16 cellular contexts compared by ENCODE assay signal in the genomic region with DNA sequence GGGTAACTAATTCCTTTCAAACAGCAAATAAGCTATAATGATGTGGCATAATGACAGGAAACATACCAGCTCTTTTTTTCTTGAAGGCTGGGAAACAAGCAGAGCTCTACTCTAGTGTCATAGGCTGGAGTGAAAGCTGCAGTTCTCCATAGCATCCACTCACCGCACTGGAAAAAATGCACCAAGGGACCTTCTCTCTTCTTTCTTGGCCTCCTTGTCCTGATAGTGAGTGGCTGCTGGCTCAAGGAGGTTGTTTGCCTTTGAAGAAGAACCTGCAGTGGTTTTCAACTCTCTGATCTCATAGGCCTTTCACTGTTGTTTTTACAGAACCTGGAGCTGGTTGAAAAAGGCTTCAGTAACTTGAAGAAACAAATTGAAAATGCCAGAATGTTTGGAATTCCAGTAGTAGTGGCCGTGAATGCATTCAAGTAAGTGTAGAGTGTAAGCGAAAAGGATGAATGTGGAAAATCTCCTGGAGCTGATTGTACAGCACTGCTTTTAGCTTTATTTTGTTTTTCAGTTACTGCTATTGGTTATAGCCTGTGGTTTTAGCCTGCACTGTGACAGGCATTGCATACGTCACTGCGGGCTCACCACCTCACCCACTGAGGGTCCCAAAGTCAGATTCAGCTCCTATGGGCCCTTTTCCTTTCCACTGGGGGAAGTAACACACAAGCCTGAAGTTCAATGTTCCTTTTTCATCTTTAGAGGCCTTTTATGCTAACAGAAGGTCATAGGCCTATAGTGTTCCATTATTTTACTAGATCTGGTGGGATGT. TPM values are rescaled to one million over a fixed set of nuclear protein-coding genes. Genes with fewer than 3 reads are reported as not detected.
A peak's percentile ranks its signal among the peaks of the same experiment; 100 is the strongest.
DNase-seq lines count a peak whose midpoint lies in the region; ATAC-seq and TF ChIP-seq lines count a peak whose summit lies in the region.
"Had no signal": no experiment of that assay in that cellular context is flagged by ENCODE, and none has a peak within 500 bp of the region (broad histone marks: within the 10 kb centered on the region; RNA-seq: fewer than 3 reads in every experiment).

No MANE protein-coding gene starts in this region.

- BruUV-seq in A673 (replicated peaks; lab: Mats Ljungman, UMichigan), result no TSS peak

- H3K4me1 ChIP-seq in CD4-positive, CD25-positive, alpha-beta regulatory T cell (ENCODE audit: control insufficient read depth, insufficient read depth, low read length, poor library complexity, severe bottlenecking), result peaks cover 19% of the 10 kb centered on the region
- H3K4me1 ChIP-seq in trophoblast cell (ENCODE audit: control insufficient read depth in 1 of 2, insufficient read depth in 2 of 2, low read length in 2 of 2) (peaks cover 0 to 4% of the 10 kb centered on the region in 2 experiments), hepatocyte (ENCODE audit: insufficient read depth) (no peaks in the 10 kb centered on the region), A673 (ENCODE audit: insufficient read depth, low read length, poor library complexity, severe bottlenecking) (peaks cover 14% of the 10 kb centered on the region)
- H3K4me1 ChIP-seq: colonic mucosa had no signal

- H3K23ac ChIP-seq in trophoblast cell (ENCODE audit: low read length), result no peak overlapping the region

- H3K9me2 ChIP-seq in hepatocyte (replicated peaks; ENCODE audit: insufficient read depth), result no peaks in the 10 kb centered on the region

- no peak overlapping the region for H2AK5ac ChIP-seq in trophoblast cell (ENCODE audit: low read length)

- no peak overlapping the region for H4K8ac ChIP-seq in trophoblast cell (ENCODE audit: low read depth, low read length)

- no peak overlapping the region for H2BK12ac ChIP-seq in trophoblast cell (ENCODE audit: low read length)

- H3K9ac ChIP-seq in trophoblast cell (ENCODE audit: low read length), result no peak overlapping the region

- no peak overlapping the region for H4K12ac ChIP-seq in trophoblast cell (ENCODE audit: low read depth, low read length)

- H3K36me3 ChIP-seq in CD4-positive, CD25-positive, alpha-beta regulatory T cell (ENCODE audit: control insufficient read depth, insufficient read depth, low read length), result peaks cover 21% of the 10 kb centered on the region
- H3K36me3 ChIP-seq in trophoblast cell (ENCODE audit: control insufficient read depth in 1 of 2, insufficient read depth in 2 of 2, low read length in 2 of 2) (peaks cover 6 to 15% of the 10 kb centered on the region in 2 experiments), hepatocyte (replicated peaks; ENCODE audit: insufficient read depth, low read depth) (no peaks in the 10 kb centered on the region), A673 (ENCODE audit: insufficient read depth, low read length, poor library complexity, severe bottlenecking) (peaks cover 66% of the 10 kb centered on the region)
- H3K36me3 ChIP-seq: colonic mucosa had no signal

- H3K4me3 Mint-ChIP-seq in CD4-positive, CD25-positive, alpha-beta regulatory T cell, result no peak overlapping the region
- H3K4me3 Mint-ChIP-seq in T-helper 2 cell treated with Interferon-gamma antibody and Interleukin-4, amounts not matched to agents 5 μg/mL and 100 μg/mL, for 36 hours, result no peak overlapping the region
- H3K4me3 Mint-ChIP-seq in chondrocyte (ENCODE audit: unreplicated experiment), result no peak overlapping the region
- H3K4me3 Mint-ChIP-seq: activated naive CD4-positive, alpha-beta T cell treated with anti-CD3 and anti-CD28 coated beads, Interleukin-2, amount 10 ng/mL, durations not matched to agents 7 days and 5 days had no signal

- peak overlapping the region in 2 of 3 donors; percentile 65 to 82 for H3K27ac Mint-ChIP-seq in CD4-positive, CD25-positive, alpha-beta regulatory T cell
- H3K27ac Mint-ChIP-seq in T-helper 2 cell treated with Interferon-gamma antibody and Interleukin-4, amounts not matched to agents 5 μg/mL and 100 μg/mL, for 36 hours, result peak overlapping the region; percentile 41
- peak overlapping the region; percentile 80 for H3K27ac Mint-ChIP-seq in chondrocyte (ENCODE audit: unreplicated experiment)
- H3K27ac Mint-ChIP-seq: activated naive CD4-positive, alpha-beta T cell treated with anti-CD3 and anti-CD28 coated beads, Interleukin-2, amount 10 ng/mL, durations not matched to agents 7 days and 5 days had no signal

- POLR2A ChIA-PET in A673 (lab: Charles Lee; ENCODE audit: low non-redundant PET), result no interaction called here

- H3K27me3 ChIP-seq in CD4-positive, CD25-positive, alpha-beta regulatory T cell (ENCODE audit: control insufficient read depth, insufficient read depth, low read length), result no peaks in the 10 kb centered on the region
- H3K27me3 ChIP-seq in trophoblast cell (ENCODE audit: insufficient read depth, low read length) (no peaks in the 10 kb centered on the region), hepatocyte (no peaks in the 10 kb centered on the region), A673 (replicated peaks; ENCODE audit: insufficient read depth, low read depth, low read length, poor library complexity) (no peaks in the 10 kb centered on the region)
- H3K27me3 ChIP-seq: colonic mucosa had no signal

- H4K20me1 ChIP-seq in hepatocyte (ENCODE audit: insufficient read depth, poor library complexity, severe bottlenecking), result no peaks in the 10 kb centered on the region

- H3K4ac ChIP-seq in trophoblast cell (ENCODE audit: low read depth, low read length), result no peak overlapping the region

- H2AFZ ChIP-seq in trophoblast cell (ENCODE audit: insufficient read depth, low read length, poor library complexity) (no peak overlapping the region), hepatocyte (no peak overlapping the region)

- H3K9me3 Mint-ChIP-seq in CD4-positive, CD25-positive, alpha-beta regulatory T cell, result peaks cover 0 to 2% (median 0%) of the 10 kb centered on the region in 7 donors
- H3K9me3 Mint-ChIP-seq in T-helper 2 cell treated with Interferon-gamma antibody and Interleukin-4, amounts not matched to agents 5 μg/mL and 100 μg/mL, for 36 hours, result no peaks in the 10 kb centered on the region
- H3K9me3 Mint-ChIP-seq in chondrocyte (ENCODE audit: low read depth), result no peaks in the 10 kb centered on the region
- H3K9me3 Mint-ChIP-seq: activated naive CD4-positive, alpha-beta T cell treated with anti-CD3 and anti-CD28 coated beads, Interleukin-2, amount 10 ng/mL, durations not matched to agents 7 days and 5 days had no signal

- DNase-seq in CD4-positive, CD25-positive, alpha-beta regulatory T cell, result no peak
- no peak for DNase-seq in T-helper 2 cell treated with Interferon-gamma antibody and Interleukin-4, amounts not matched to agents 5 μg/mL and 100 μg/mL, for 36 hours (ENCODE audit: low spot score)
- DNase-seq in chondrocyte (ENCODE audit: low spot score) (no peak), trophoblast cell (peak in 1 of 2 donors; percentile 14), hepatocyte (ENCODE audit: low spot score) (no peak), A673 (ENCODE audit: low spot score) (no peak)
- DNase-seq: activated CD4-positive, alpha-beta T cell treated with anti-CD3 and anti-CD28 coated beads, Interleukin-2, amount 50 U/mL, for 1 hour; activated naive CD4-positive, alpha-beta T cell treated with anti-CD3 and anti-CD28 coated beads, Interleukin-2, amount 10 ng/mL, durations not matched to agents 7 days and 5 days; colonic mucosa; hippocampal formation; Karpas-422; left ventricle myocardium inferior; NCI-H1694 treated with DMSO at 0.1 percent for 48 hours; NCI-H524 treated with DMSO at 0.1 percent for 48 hours had no signal

- H3K4me2 ChIP-seq in trophoblast cell (ENCODE audit: low read length) (no peak overlapping the region), hepatocyte (no peak overlapping the region)

- no peaks in the 10 kb centered on the region for H3K79me2 ChIP-seq in trophoblast cell (ENCODE audit: control insufficient read depth, insufficient read depth, low read length, poor library complexity)
- no peaks in the 10 kb centered on the region for H3K79me2 ChIP-seq in hepatocyte

- no peak overlapping the region for H2BK120ac ChIP-seq in trophoblast cell (ENCODE audit: insufficient read depth, low read length, poor library complexity)

- H3K9me3 ChIP-seq in CD4-positive, CD25-positive, alpha-beta regulatory T cell (ENCODE audit: control insufficient read depth in 2 of 2, low read length in 2 of 2), result no peaks in the 10 kb centered on the region
- H3K9me3 ChIP-seq in trophoblast cell (ENCODE audit: insufficient read depth, low read depth, low read length) (no peaks in the 10 kb centered on the region), hepatocyte (ENCODE audit: low read depth) (no peaks in the 10 kb centered on the region), A673 (ENCODE audit: low read depth, low read length, poor library complexity, severe bottlenecking) (no peaks in the 10 kb centered on the region)
- H3K9me3 ChIP-seq: colonic mucosa, left ventricle myocardium inferior had no signal

- intact Hi-C loops in A673 (cut with micrococcal nuclease; ENCODE audit: unreplicated experiment), result no loop called here

- no peak overlapping the region for H3K18ac ChIP-seq in trophoblast cell (ENCODE audit: low read length)

- TF ChIP-seq CTCF in chondrocyte (IDR thresholded peaks at IDR 0.05), result peak; percentile 27
- TF ChIP-seq CTCF in hepatocyte (IDR thresholded peaks at IDR 0.05; ENCODE audit: poor library complexity), result no peak
- no peak for TF ChIP-seq CTCF in A673 (conservative IDR thresholded peaks at IDR 0.05; ENCODE audit: low read depth, low read length)

- no peak overlapping the region for H3K27ac ChIP-seq in CD4-positive, CD25-positive, alpha-beta regulatory T cell (ENCODE audit: insufficient read depth, low read length, poor library complexity, severe bottlenecking)
- H3K27ac ChIP-seq in trophoblast cell (ENCODE audit: low read depth, low read length) (peak overlapping the region; percentile 48), hepatocyte (no peak overlapping the region), A673 (ENCODE audit: low read depth, low read length, poor library complexity, severe bottlenecking) (no peak overlapping the region)
- H3K27ac ChIP-seq: colonic mucosa, left ventricle myocardium inferior had no signal

- H3K36me3 Mint-ChIP-seq in CD4-positive, CD25-positive, alpha-beta regulatory T cell, result peaks cover 22% of the 10 kb centered on the region
- H3K36me3 Mint-ChIP-seq in T-helper 2 cell treated with Interferon-gamma antibody and Interleukin-4, amounts not matched to agents 5 μg/mL and 100 μg/mL, for 36 hours (ENCODE audit: low read depth), result peaks cover 54% of the 10 kb centered on the region
- peaks cover 11% of the 10 kb centered on the region for H3K36me3 Mint-ChIP-seq in chondrocyte (ENCODE audit: low read depth)

- CTCF ChIA-PET in A673 (lab: Charles Lee), result no interaction called here

- H3K79me1 ChIP-seq in trophoblast cell (ENCODE audit: low read length), result peaks cover 6% of the 10 kb centered on the region

- WGBS in trophoblast cell (ENCODE audit: extremely low coverage, insufficient coverage, insufficient read length), result no CpG with 5 or more reads among the region's 5 CpGs
- WGBS in hepatocyte (ENCODE audit: low lambda C conversion rate, missing lambda C conversion rate), result 85% methylated on average over 5 of the region's 5 CpGs

- H3K4me1 Mint-ChIP-seq in CD4-positive, CD25-positive, alpha-beta regulatory T cell, result peaks cover 17 to 47% (median 30%) of the 10 kb centered on the region in 4 donors
- peaks cover 34% of the 10 kb centered on the region for H3K4me1 Mint-ChIP-seq in T-helper 2 cell treated with Interferon-gamma antibody and Interleukin-4, amounts not matched to agents 5 μg/mL and 100 μg/mL, for 36 hours (ENCODE audit: low read depth)
- peaks cover 48% of the 10 kb centered on the region for H3K4me1 Mint-ChIP-seq in chondrocyte (ENCODE audit: low read depth)

- H3K4me3 ChIP-seq in CD4-positive, CD25-positive, alpha-beta regulatory T cell (ENCODE audit: low read depth, low read length), result no peak overlapping the region
- no peak overlapping the region for H3K4me3 ChIP-seq in trophoblast cell (ENCODE audit: low read depth, low read length)
- H3K4me3 ChIP-seq in hepatocyte, result no peak overlapping the region
- no peak overlapping the region for H3K4me3 ChIP-seq in A673 (ENCODE audit: low read depth, low read length, poor library complexity, severe bottlenecking)
- H3K4me3 ChIP-seq: colonic mucosa, left ventricle myocardium inferior had no signal

- ATAC-seq in CD4-positive, CD25-positive, alpha-beta regulatory T cell (ENCODE audit: low read depth in 2 of 2), result no peak
- ATAC-seq in GM21619 (IDR thresholded peaks at IDR 0.05; ENCODE audit: unreplicated experiment), result no peak
- no peak for ATAC-seq in HG02973 (IDR thresholded peaks at IDR 0.05; ENCODE audit: unreplicated experiment)

- H2BK5ac ChIP-seq in trophoblast cell (ENCODE audit: low read depth, low read length, poor library complexity), result no peak overlapping the region

- no peak overlapping the region for H4K91ac ChIP-seq in trophoblast cell (ENCODE audit: low read depth, low read length)

- H3K27me3 Mint-ChIP-seq in CD4-positive, CD25-positive, alpha-beta regulatory T cell, result no peaks in the 10 kb centered on the region
- no peaks in the 10 kb centered on the region for H3K27me3 Mint-ChIP-seq in T-helper 2 cell treated with Interferon-gamma antibody and Interleukin-4, amounts not matched to agents 5 μg/mL and 100 μg/mL, for 36 hours (ENCODE audit: low read depth)
- H3K27me3 Mint-ChIP-seq in chondrocyte (ENCODE audit: low read depth), result no peaks in the 10 kb centered on the region
- H3K27me3 Mint-ChIP-seq: activated naive CD4-positive, alpha-beta T cell treated with anti-CD3 and anti-CD28 coated beads, Interleukin-2, amount 10 ng/mL, durations not matched to agents 7 days and 5 days had no signal

- H3K14ac ChIP-seq in trophoblast cell (ENCODE audit: low read length), result no peak overlapping the region

RNA-seq across cellular contexts. Expression of gene AKAP5, which starts 17.2 kb away (rescaled TPM):
- 1.3 TPM for total RNA-seq in CD4-positive, CD25-positive, alpha-beta regulatory T cell
- under 1 TPM in 3 of 4 donors, not detected in 1; 0.08 to 0.92 (median 0.17) TPM for polyA plus RNA-seq in CD4-positive, CD25-positive, alpha-beta regulatory T cell
- total RNA-seq in chondrocyte (4.2 to 9.0 TPM (median 4.3 TPM) in 3 replicates), hepatocyte (7.8 and 9.4 TPM in 2 replicates), A673 (2021) (2.2 and 2.6 TPM in 2 replicates)
- 3.9 TPM in 2 replicates for polyA plus RNA-seq in trophoblast cell (2013)
- polyA plus RNA-seq in hepatocyte, result 0.60 and 1.4 TPM in 2 replicates

RNA-seq across cellular contexts. Expression of gene ZBTB25, which starts 55.6 kb away (rescaled TPM):
- 78.0 TPM for total RNA-seq in CD4-positive, CD25-positive, alpha-beta regulatory T cell
- 10 to 100 TPM; 34.8 to 39.7 (median 37.1) TPM for polyA plus RNA-seq in CD4-positive, CD25-positive, alpha-beta regulatory T cell
- 9.3 to 12.1 TPM (median 9.7 TPM) in 3 replicates for total RNA-seq in chondrocyte
- 9.0 and 9.1 TPM in 2 replicates for polyA plus RNA-seq in trophoblast cell (2013)
- total RNA-seq in hepatocyte, result 7.2 and 8.4 TPM in 2 replicates
- polyA plus RNA-seq in hepatocyte, result 7.0 and 8.4 TPM in 2 replicates
- 11.3 and 13.5 TPM in 2 replicates for total RNA-seq in A673 (2021)

RNA-seq across cellular contexts. Expression of gene ZBTB1, which starts 56.5 kb away (rescaled TPM):
- total RNA-seq in CD4-positive, CD25-positive, alpha-beta regulatory T cell, result 167 TPM
- polyA plus RNA-seq in CD4-positive, CD25-positive, alpha-beta regulatory T cell, result 10 to 100 TPM; 53.5 to 58.6 (median 56.5) TPM
- total RNA-seq in chondrocyte, result 48.5 to 49.9 TPM (median 49.3 TPM) in 3 replicates
- 38.0 and 39.2 TPM in 2 replicates for polyA plus RNA-seq in trophoblast cell (2013)
- 60.4 and 65.3 TPM in 2 replicates for total RNA-seq in hepatocyte
- 23.6 and 30.3 TPM in 2 replicates for polyA plus RNA-seq in hepatocyte
- total RNA-seq in A673 (2021), result 34.3 and 37.7 TPM in 2 replicates

RNA-seq across cellular contexts. Expression of gene MTHFD1, which starts 59.9 kb away (rescaled TPM):
- total RNA-seq in CD4-positive, CD25-positive, alpha-beta regulatory T cell, result 38.7 TPM
- polyA plus RNA-seq in CD4-positive, CD25-positive, alpha-beta regulatory T cell, result 10 to 100 TPM; 39.6 to 60.4 (median 45.5) TPM
- total RNA-seq in chondrocyte (54.2 to 94.9 TPM (median 55.4 TPM) in 3 replicates), hepatocyte (19.5 and 29.5 TPM in 2 replicates), A673 (2021) (286 and 293 TPM in 2 replicates)
- polyA plus RNA-seq in trophoblast cell (2013), result 42.5 and 42.8 TPM in 2 replicates
- polyA plus RNA-seq in hepatocyte, result 24.4 and 31.9 TPM in 2 replicates
